8 cellular contexts compared by ENCODE assay signal in the genomic region with DNA sequence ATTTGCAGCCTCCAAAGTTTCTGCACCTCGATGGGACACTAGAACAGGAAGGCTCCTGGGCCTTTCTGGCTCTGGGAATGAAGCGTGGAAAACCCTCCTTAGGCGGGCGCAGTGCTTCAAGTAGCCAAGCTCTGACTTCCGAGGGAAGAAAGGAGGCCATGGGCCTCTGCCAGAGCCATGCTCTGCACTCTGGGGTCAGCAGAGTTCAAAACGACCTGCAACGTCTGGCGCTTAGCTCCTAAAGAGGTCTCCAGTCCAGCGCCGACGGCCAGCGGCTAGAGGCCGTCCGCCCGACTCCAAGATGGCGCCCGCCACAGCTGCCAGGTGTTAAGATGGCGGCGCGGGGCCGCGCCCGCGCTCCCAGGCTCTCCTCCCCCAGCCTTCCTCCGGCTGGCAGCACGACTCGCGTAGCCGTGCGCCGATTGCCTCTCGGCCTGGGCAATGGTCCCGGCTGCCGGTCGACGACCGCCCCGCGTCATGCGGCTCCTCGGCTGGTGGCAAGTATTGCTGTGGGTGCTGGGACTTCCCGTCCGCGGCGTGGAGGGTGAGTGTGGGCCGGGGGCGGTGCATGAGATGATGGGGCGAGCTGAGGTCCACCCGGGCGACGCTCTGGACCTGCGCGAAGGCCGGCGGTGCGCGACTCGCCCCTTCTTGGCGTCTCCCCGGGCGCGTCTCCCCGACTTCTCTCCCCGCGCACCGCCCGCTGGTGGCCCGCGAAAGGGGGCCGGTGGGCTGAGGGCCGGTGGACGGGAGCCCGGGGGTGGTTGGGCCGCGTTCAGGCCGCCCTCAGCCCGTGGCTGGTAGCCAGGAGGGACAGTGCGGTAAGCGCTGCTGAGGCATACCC. TPM values are rescaled to one million over a fixed set of nuclear protein-coding genes. Genes with fewer than 3 reads are reported as not detected.
DNase-seq lines count a peak whose midpoint lies in the region; ATAC-seq and TF ChIP-seq lines count a peak whose summit lies in the region.

A gene with protein sequence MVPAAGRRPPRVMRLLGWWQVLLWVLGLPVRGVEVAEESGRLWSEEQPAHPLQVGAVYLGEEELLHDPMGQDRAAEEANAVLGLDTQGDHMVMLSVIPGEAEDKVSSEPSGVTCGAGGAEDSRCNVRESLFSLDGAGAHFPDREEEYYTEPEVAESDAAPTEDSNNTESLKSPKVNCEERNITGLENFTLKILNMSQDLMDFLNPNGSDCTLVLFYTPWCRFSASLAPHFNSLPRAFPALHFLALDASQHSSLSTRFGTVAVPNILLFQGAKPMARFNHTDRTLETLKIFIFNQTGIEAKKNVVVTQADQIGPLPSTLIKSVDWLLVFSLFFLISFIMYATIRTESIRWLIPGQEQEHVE (plus strand): TSS at position 385 of the 844 bp plus-strand sequence. CDS start 57 bp downstream, at position 442.

- H3K79me2 ChIP-seq in GM23248 (ENCODE audit: insufficient read depth): peaks cover 39% of the 10 kb centered on the region

- in situ Hi-C loops in GM23248 (cut with MboI): no loop called here
- in situ Hi-C loops in SK-MEL-5 (cut with HindIII; ENCODE audit: low pct_unique_long_range_greater_than_20kb, low sequenced_read_pairs): no loop called here

- H3K27ac ChIP-seq in GM23248 (peak within 1 kb of the TSS; percentile 97), gastroesophageal sphincter (peak within 1 kb of the TSS; percentile 94 to 98 (median 94)), neutrophil (peak within 1 kb of the TSS; percentile 91), substantia nigra (ENCODE audit: low read depth, low read length, poor library complexity, severe bottlenecking) (peak within 1 kb of the TSS; percentile 97)

- H2AFZ ChIP-seq in GM23248: peak within 1 kb of the TSS; percentile 96

- no peaks in the 10 kb centered on the region for H3K9me2 ChIP-seq in GM23248 (ENCODE audit: insufficient read depth)

- peaks cover 32% of the 10 kb centered on the region for H3F3A ChIP-seq in GM23248 (ENCODE audit: insufficient read depth)

- peak; percentile 67 to 71 for TF ChIP-seq POLR2A in gastroesophageal sphincter (IDR thresholded peaks at IDR 0.05)

- DNase-seq in EH (ENCODE audit: low read depth) (peak; percentile 87), GM23248 (peak; percentile 95), LHCN-M2 (ENCODE audit: low read depth) (peak; percentile 82), SK-MEL-5 (ENCODE audit: low read depth, low spot score) (peak; percentile 81), substantia nigra (lab: John Stamatoyannopoulos, UW) (peak; percentile 18 to 92 (median 80))
- peak; percentile 84 for DNase-seq in activated naive CD4-positive, alpha-beta T cell treated with Interleukin-2 at 50 U/mL for 16 hours

- peak; percentile 95 for ATAC-seq in gastroesophageal sphincter

- peak within 1 kb of the TSS; percentile 80 for H3K4me2 ChIP-seq in GM23248 (ENCODE audit: unreplicated experiment)

- H4K20me1 ChIP-seq in GM23248 (ENCODE audit: insufficient read depth): no peaks in the 10 kb centered on the region

- no peaks in the 10 kb centered on the region for H3K27me3 ChIP-seq in GM23248 (replicated peaks; ENCODE audit: insufficient read depth)
- H3K27me3 ChIP-seq in gastroesophageal sphincter: no peaks in the 10 kb centered on the region
- H3K27me3 ChIP-seq in neutrophil: no peaks in the 10 kb centered on the region

- peak within 1 kb of the TSS; percentile 83 for H3K4me3 ChIP-seq in GM23248
- peak within 1 kb of the TSS; percentile 80 to 96 for H3K4me3 ChIP-seq in gastroesophageal sphincter
- H3K4me3 ChIP-seq in neutrophil (ENCODE audit: low read depth in 1 of 2, low read length in 1 of 2): peak within 1 kb of the TSS; percentile 88 to 91

- no peak for TF ChIP-seq EP300 in gastroesophageal sphincter (IDR thresholded peaks at IDR 0.05)

- H3K36me3 ChIP-seq in GM23248 (ENCODE audit: low read depth): no peaks in the 10 kb centered on the region
- H3K36me3 ChIP-seq in gastroesophageal sphincter: no peaks in the 10 kb centered on the region
- H3K36me3 ChIP-seq in neutrophil: no peaks in the 10 kb centered on the region

- no peaks in the 10 kb centered on the region for H3K9me3 ChIP-seq in GM23248 (ENCODE audit: low read depth)
- H3K9me3 ChIP-seq in gastroesophageal sphincter: no peaks in the 10 kb centered on the region
- no peaks in the 10 kb centered on the region for H3K9me3 ChIP-seq in neutrophil

- WGBS in GM23248 (ENCODE audit: low coverage in 1 of 2, low lambda C conversion rate in 2 of 2, missing lambda C conversion rate in 2 of 2), 2 experiments: 3% methylated on average over 46 to 62 of the region's 79 CpGs
- 6% methylated on average over 18 of the region's 79 CpGs; no CpG with 5 or more reads in 1 of the 2 donors for WGBS in gastroesophageal sphincter (ENCODE audit: low coverage in 1 of 2), 2 donors

- H3K4me1 ChIP-seq in GM23248 (ENCODE audit: insufficient read depth) (peaks cover 12% of the 10 kb centered on the region), gastroesophageal sphincter (peaks cover 0 to 50% (median 9%) of the 10 kb centered on the region in 3 donors), neutrophil (ENCODE audit: control insufficient read depth in 1 of 2, insufficient read depth in 1 of 2, low read depth in 1 of 2, low read length in 1 of 2) (peaks cover 15 to 19% of the 10 kb centered on the region in 2 experiments)

- peak within 1 kb of the TSS; percentile 98 for H3K9ac ChIP-seq in GM23248

- TF ChIP-seq CTCF in gastroesophageal sphincter (IDR thresholded peaks at IDR 0.05) (peak in 1 of 4 experiments; percentile 17), neutrophil (IDR thresholded peaks at IDR 0.05) (peak; percentile 49)

RNA-seq across cellular contexts. Expression of the gene that starts here (rescaled TPM):
- total RNA-seq in GM23248 (2014; rRNA removed; shearing (Covaris generic)): 112 and 170 TPM in 2 replicates
- polyA plus RNA-seq in GM23248 (2016; fragmentation: Nextera tagmentation; extraction: Ambion mirVana): 102 and 103 TPM in 2 replicates
- total RNA-seq in LHCN-M2 (2014; rRNA removed) (108 and 126 TPM in 2 replicates), gastroesophageal sphincter (100 to 1,000 TPM in 1 of 4 donors, 10 to 100 TPM in 3; 68.5 to 119 (median 82.6) TPM)
- 63.9 TPM for polyA plus RNA-seq in LHCN-M2 (2012)
- total RNA-seq in SK-MEL-5 (2014; rRNA removed; shearing (Covaris generic)): 84.7 and 94.9 TPM in 2 replicates
- 108 and 125 TPM in 2 replicates for polyA plus RNA-seq in SK-MEL-5 (2015; cell fraction: cytosol; rRNA removed)
- polyA plus RNA-seq in SK-MEL-5 (2015; cell fraction: nucleus; rRNA removed): 15.5 and 20.7 TPM in 2 replicates

Comparison
In these comparisons a context has a peak if more than half of its experiments do, and no peak if none do; other contexts are left out.
1. Peak in every context shown above with its lines: DNase-seq, ATAC-seq, H3K4me3 ChIP-seq and H3K27ac ChIP-seq.